ENCODE assay signal across 16 cellular contexts in genomic region chr11:107567739-107568335, GRCh38. TPM values are rescaled to one million over a fixed set of nuclear protein-coding genes. Genes with fewer than 3 reads are reported as not detected.
DNase-seq lines count a peak whose midpoint lies in the region; ATAC-seq and TF ChIP-seq lines count a peak whose summit lies in the region.
"Had no signal": no experiment of that assay in that cellular context is flagged by ENCODE, and none has a peak within 500 bp of the region (broad histone marks: within the 10 kb centered on the region; RNA-seq: fewer than 3 reads in every experiment).

No MANE protein-coding gene starts in this region.

- intact Hi-C loops in ovary (cut with DNase I) = no loop called here

- TF ChIP-seq EP300 in ovary (IDR thresholded peaks at IDR 0.05) = no peak

- no peak for DNase-seq in omental fat pad (ENCODE audit: low spot score)
- no peak for DNase-seq in stimulated activated CD4-positive, alpha-beta T cell treated with anti-CD3 and anti-CD28 coated beads, Interleukin-4, amount 100 ng/mL, for 1 hour
- no peak for DNase-seq in ovary
- DNase-seq in SHP77 treated with DMSO at 0.1 percent for 48 hours (lab: John Stamatoyannopoulos, UW) = no peak
- DNase-seq: activated effector memory CD4-positive, alpha-beta T cell treated with anti-CD3 and anti-CD28 coated beads, Interleukin-2, amount 50 U/mL, for 16 hours; gastrocnemius medialis; GM23248; NCI-H1105; OCI-M1; stimulated activated CD4-positive, alpha-beta T cell treated with anti-CD3 and anti-CD28 coated beads, Interleukin-4, amount 100 ng/mL, for 4 hours had no signal

- no peak for TF ChIP-seq CTCF in omental fat pad (IDR thresholded peaks at IDR 0.05)
- no peak for TF ChIP-seq CTCF in ovary (IDR thresholded peaks at IDR 0.05)

- WGBS in ovary, 3 donors = 12 to 18% (median 15%) methylated on average over 5 of the region's 5 CpGs

- H3K36me3 ChIP-seq in ACC112 (ENCODE audit: insufficient read depth, low read length) (no peaks in the 10 kb centered on the region), ovary (no peaks in the 10 kb centered on the region)
- H3K36me3 ChIP-seq: ascending aorta, gastrocnemius medialis, tibial nerve had no signal

- H3K27ac ChIP-seq in ACC112 (ENCODE audit: low read depth, low read length) = no peak overlapping the region
- no peak overlapping the region for H3K27ac ChIP-seq in ovary
- H3K27ac ChIP-seq: ascending aorta, gastrocnemius medialis, GM23248, tibial nerve had no signal

- peak overlapping the region; percentile 13; the same call in 1 of the 2 replicates for H3K4me3 ChIP-seq in ACC112 (ENCODE audit: low read depth, low read length)
- no peak overlapping the region for H3K4me3 ChIP-seq in ovary
- H3K4me3 ChIP-seq: ascending aorta, gastrocnemius medialis, GM23248, tibial nerve had no signal

- no peaks in the 10 kb centered on the region for H3K27me3 ChIP-seq in ACC112 (ENCODE audit: insufficient read depth, low read length)
- no peaks in the 10 kb centered on the region for H3K27me3 ChIP-seq in ovary
- H3K27me3 ChIP-seq: ascending aorta, gastrocnemius medialis, tibial nerve had no signal

- H3K79me2 ChIP-seq in ACC112 (ENCODE audit: control insufficient read depth, insufficient read depth, low read length, unreplicated experiment) = peaks cover 5% of the 10 kb centered on the region

- ATAC-seq in GM18519 (IDR thresholded peaks at IDR 0.05; ENCODE audit: low FRiP score, unreplicated experiment) (peak; percentile 27), HG02885 (IDR thresholded peaks at IDR 0.05; ENCODE audit: poor library complexity, unreplicated experiment) (peak; percentile 30), SK-N-SH treated with all-trans-retinoic acid at 6 μM for 48 hours (no peak), omental fat pad (ENCODE audit: low FRiP score) (no peak)
- ATAC-seq: gastrocnemius medialis had no signal

- H2AFZ ChIP-seq in ACC112 (ENCODE audit: low read length, unreplicated experiment) = peak overlapping the region; percentile 67
- H2AFZ ChIP-seq: GM23248 had no signal

- H3K9me3 ChIP-seq in ovary = no peaks in the 10 kb centered on the region
- H3K9me3 ChIP-seq: ascending aorta, gastrocnemius medialis, tibial nerve had no signal

- H3K4me1 ChIP-seq in ACC112 (ENCODE audit: control insufficient read depth, insufficient read depth, low read length, unreplicated experiment) (peaks cover 20% of the 10 kb centered on the region), ovary (ENCODE audit: insufficient read depth) (peaks cover 4% of the 10 kb centered on the region)

- no peak for TF ChIP-seq POLR2A in ovary (IDR thresholded peaks at IDR 0.05)

TF ChIP-seq in SK-N-SH treated with all-trans-retinoic acid at 6 μM for 48 hours, 23 proteins besides CTCF, POLR2A, EP300 and RAD21 (continues in another document):
- no peak for TF ChIP-seq ARNTL (CRISPR knock-in tag; IDR thresholded peaks at IDR 0.05; ENCODE audit: borderline replicate concordance, low read depth)
- no peak for TF ChIP-seq ZFP3 (CRISPR knock-in tag; IDR thresholded peaks at IDR 0.05)
- peak; percentile 92 for TF ChIP-seq ISL1 (CRISPR knock-in tag; IDR thresholded peaks at IDR 0.05)
- no peak for TF ChIP-seq PPARA (CRISPR knock-in tag; IDR thresholded peaks at IDR 0.05; ENCODE audit: borderline replicate concordance)
- no peak for TF ChIP-seq CSRNP3 (CRISPR knock-in tag; IDR thresholded peaks at IDR 0.05)
- no peak; the same call in 1 of the 2 replicates for TF ChIP-seq TSHZ2 (CRISPR knock-in tag; IDR thresholded peaks at IDR 0.05)
- TF ChIP-seq TOX (CRISPR knock-in tag; IDR thresholded peaks at IDR 0.05; ENCODE audit: borderline replicate concordance) = no peak
- no peak for TF ChIP-seq CSDC2 (CRISPR knock-in tag; IDR thresholded peaks at IDR 0.05)
- TF ChIP-seq GLIS3 (CRISPR knock-in tag; IDR thresholded peaks at IDR 0.05) = 0 out of 2 replicates have a peak, but pooled peaks have one; percentile 57
- no peak; the same call in 1 of the 2 replicates for TF ChIP-seq CREB5 (CRISPR knock-in tag; IDR thresholded peaks at IDR 0.05; ENCODE audit: low read depth)
- no peak for TF ChIP-seq ZFP30 (CRISPR knock-in tag; IDR thresholded peaks at IDR 0.05)
- TF ChIP-seq RARB (CRISPR knock-in tag; IDR thresholded peaks at IDR 0.05) = no peak
- no peak for TF ChIP-seq ZC3H10 (CRISPR knock-in tag; IDR thresholded peaks at IDR 0.05)
- peak; percentile 96 for TF ChIP-seq TCF4 (CRISPR knock-in tag; IDR thresholded peaks at IDR 0.05; ENCODE audit: borderline replicate concordance)
- TF ChIP-seq PATZ1 (CRISPR knock-in tag; IDR thresholded peaks at IDR 0.05; ENCODE audit: borderline replicate concordance) = peak; percentile 97

RNA-seq across cellular contexts. Expression of gene ALKBH8, which starts 2.3 kb away (rescaled TPM):
- total RNA-seq in omental fat pad (10 to 100 TPM in 1 of 4 donors, 1 to 10 TPM in 3; 4.4 to 11.8 (median 7.1) TPM), ovary (10 to 100 TPM in 1 of 7 donors, 1 to 10 TPM in 6; 2.8 to 10.1 (median 6.8) TPM)
- polyA plus RNA-seq in ovary = 1 to 10 TPM; 4.0 to 6.6 TPM

RNA-seq across cellular contexts. Expression of gene ELMOD1, which starts 23.1 kb away (rescaled TPM):
- total RNA-seq in omental fat pad (not detected), ovary (under 1 TPM in 4 of 7 donors, not detected in 3; 0.18 to 0.69 (median 0.24) TPM)
- polyA plus RNA-seq in ovary = under 1 TPM; 0.17 to 0.38 TPM
- total RNA-seq: ascending aorta, GM23248 had no signal

Comparison
In these comparisons a context has a peak if more than half of its experiments do, and no peak if none do; other contexts are left out.
1. ATAC-seq: peak in GM18519 (single experiment) and HG02885 (single experiment); none in SK-N-SH treated with all-trans-retinoic acid at 6 μM for 48 hours (single experiment) and omental fat pad (single experiment).